Comparison of ENCODE assay signal across 8 cellular contexts in the genomic region with DNA sequence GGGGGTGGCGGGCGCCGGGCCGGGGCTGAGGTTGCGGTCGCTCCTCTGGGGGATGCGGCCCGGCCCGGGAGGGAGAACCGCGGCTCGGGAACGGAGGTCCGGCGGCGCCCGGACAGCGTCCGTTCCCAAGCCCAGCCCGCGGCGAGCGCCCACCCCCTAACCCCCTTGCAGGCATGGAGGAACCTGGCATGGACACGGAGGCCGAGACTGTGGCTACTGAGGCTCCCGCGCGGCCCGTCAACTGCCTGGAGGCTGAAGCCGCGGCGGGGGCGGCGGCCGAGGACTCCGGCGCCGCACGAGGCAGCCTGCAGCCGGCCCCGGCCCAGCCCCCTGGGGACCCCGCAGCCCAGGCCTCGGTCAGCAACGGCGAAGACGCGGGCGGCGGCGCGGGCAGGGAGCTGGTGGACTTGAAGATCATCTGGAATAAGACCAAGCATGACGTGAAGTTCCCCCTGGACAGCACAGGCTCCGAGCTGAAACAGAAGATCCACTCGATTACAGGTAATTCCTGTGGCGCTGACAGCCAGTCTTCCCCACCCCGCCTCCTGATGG.
DNase-seq lines count a peak whose midpoint lies in the region; ATAC-seq and TF ChIP-seq lines count a peak whose summit lies in the region.

No MANE protein-coding gene starts in this region.

- H3K36me3 Mint-ChIP-seq in dendritic cell treated with granulocyte-macrophage colony-stimulating factor and Interleukin-4, amounts not matched to agents 40 ng/mL and 50 ng/mL, for 4 days (ENCODE audit: low read depth), result peaks cover 49% of the 10 kb centered on the region
- H3K36me3 Mint-ChIP-seq in memory B cell, result peaks cover 13% of the 10 kb centered on the region

- peak overlapping the region; percentile 95 for H3K27ac Mint-ChIP-seq in dendritic cell treated with granulocyte-macrophage colony-stimulating factor and Interleukin-4, amounts not matched to agents 40 ng/mL and 50 ng/mL, for 4 days
- peak overlapping the region; percentile 87 for H3K27ac Mint-ChIP-seq in memory B cell

- intact Hi-C loops in dendritic cell treated with granulocyte-macrophage colony-stimulating factor and Interleukin-4, amounts not matched to agents 40 ng/mL and 50 ng/mL, for 4 days (cut with micrococcal nuclease), result loop anchor here (1.0 to 10.0 kb wide), 5 partner anchors 36 to 103 kb away; partner anchors contain the start of genes COG7, DCTN5, NDUFAB1 and PALB2

- H3K27ac ChIP-seq in substantia nigra (ENCODE audit: low read depth, low read length, poor library complexity, severe bottlenecking), result peak overlapping the region; percentile 86

- DNase-seq in EH (ENCODE audit: low read depth) (peak; percentile 47), memory B cell (ENCODE audit: low spot score in 2 of 2) (no peak), substantia nigra (lab: John Stamatoyannopoulos, UW) (peak in 12 of 49 donors; percentile 15 to 68 (median 44))

- no peaks in the 10 kb centered on the region for H3K27me3 Mint-ChIP-seq in dendritic cell treated with granulocyte-macrophage colony-stimulating factor and Interleukin-4, amounts not matched to agents 40 ng/mL and 50 ng/mL, for 4 days
- H3K27me3 Mint-ChIP-seq in memory B cell, result no peaks in the 10 kb centered on the region

- peak; percentile 11 for ATAC-seq in HG02642 (IDR thresholded peaks at IDR 0.05; ENCODE audit: poor library complexity, unreplicated experiment)
- peak; percentile 38 for ATAC-seq in SK-N-SH treated with all-trans-retinoic acid at 6 μM for 48 hours
- no peak for ATAC-seq in memory B cell (ENCODE audit: low read depth)
- ATAC-seq in GM21360 (IDR thresholded peaks at IDR 0.05; ENCODE audit: unreplicated experiment), result no peak
- no peak for ATAC-seq in HG02981 (IDR thresholded peaks at IDR 0.05; ENCODE audit: unreplicated experiment)

- no peaks in the 10 kb centered on the region for H3K9me3 Mint-ChIP-seq in dendritic cell treated with granulocyte-macrophage colony-stimulating factor and Interleukin-4, amounts not matched to agents 40 ng/mL and 50 ng/mL, for 4 days
- no peaks in the 10 kb centered on the region for H3K9me3 Mint-ChIP-seq in memory B cell

- H3K4me1 Mint-ChIP-seq in dendritic cell treated with granulocyte-macrophage colony-stimulating factor and Interleukin-4, amounts not matched to agents 40 ng/mL and 50 ng/mL, for 4 days (ENCODE audit: low read depth), result peaks cover 33% of the 10 kb centered on the region
- H3K4me1 Mint-ChIP-seq in memory B cell, result peaks cover 8% of the 10 kb centered on the region

- peak overlapping the region; percentile 92 for H3K4me3 Mint-ChIP-seq in dendritic cell treated with granulocyte-macrophage colony-stimulating factor and Interleukin-4, amounts not matched to agents 40 ng/mL and 50 ng/mL, for 4 days
- H3K4me3 Mint-ChIP-seq in memory B cell, result peak overlapping the region; percentile 88

TF ChIP-seq in SK-N-SH treated with all-trans-retinoic acid at 6 μM for 48 hours, 23 proteins besides CTCF, POLR2A, EP300 and RAD21:
- TF ChIP-seq, protein P1, sequence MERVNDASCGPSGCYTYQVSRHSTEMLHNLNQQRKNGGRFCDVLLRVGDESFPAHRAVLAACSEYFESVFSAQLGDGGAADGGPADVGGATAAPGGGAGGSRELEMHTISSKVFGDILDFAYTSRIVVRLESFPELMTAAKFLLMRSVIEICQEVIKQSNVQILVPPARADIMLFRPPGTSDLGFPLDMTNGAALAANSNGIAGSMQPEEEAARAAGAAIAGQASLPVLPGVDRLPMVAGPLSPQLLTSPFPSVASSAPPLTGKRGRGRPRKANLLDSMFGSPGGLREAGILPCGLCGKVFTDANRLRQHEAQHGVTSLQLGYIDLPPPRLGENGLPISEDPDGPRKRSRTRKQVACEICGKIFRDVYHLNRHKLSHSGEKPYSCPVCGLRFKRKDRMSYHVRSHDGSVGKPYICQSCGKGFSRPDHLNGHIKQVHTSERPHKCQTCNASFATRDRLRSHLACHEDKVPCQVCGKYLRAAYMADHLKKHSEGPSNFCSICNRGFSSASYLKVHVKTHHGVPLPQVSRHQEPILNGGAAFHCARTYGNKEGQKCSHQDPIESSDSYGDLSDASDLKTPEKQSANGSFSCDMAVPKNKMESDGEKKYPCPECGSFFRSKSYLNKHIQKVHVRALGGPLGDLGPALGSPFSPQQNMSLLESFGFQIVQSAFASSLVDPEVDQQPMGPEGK (CRISPR knock-in tag; IDR thresholded peaks at IDR 0.05; ENCODE audit: borderline replicate concordance), result no peak
- TF ChIP-seq SNAI2 (CRISPR knock-in tag; IDR thresholded peaks at IDR 0.05), result no peak
- no peak for TF ChIP-seq CSDC2 (CRISPR knock-in tag; IDR thresholded peaks at IDR 0.05)
- TF ChIP-seq, protein P2, sequence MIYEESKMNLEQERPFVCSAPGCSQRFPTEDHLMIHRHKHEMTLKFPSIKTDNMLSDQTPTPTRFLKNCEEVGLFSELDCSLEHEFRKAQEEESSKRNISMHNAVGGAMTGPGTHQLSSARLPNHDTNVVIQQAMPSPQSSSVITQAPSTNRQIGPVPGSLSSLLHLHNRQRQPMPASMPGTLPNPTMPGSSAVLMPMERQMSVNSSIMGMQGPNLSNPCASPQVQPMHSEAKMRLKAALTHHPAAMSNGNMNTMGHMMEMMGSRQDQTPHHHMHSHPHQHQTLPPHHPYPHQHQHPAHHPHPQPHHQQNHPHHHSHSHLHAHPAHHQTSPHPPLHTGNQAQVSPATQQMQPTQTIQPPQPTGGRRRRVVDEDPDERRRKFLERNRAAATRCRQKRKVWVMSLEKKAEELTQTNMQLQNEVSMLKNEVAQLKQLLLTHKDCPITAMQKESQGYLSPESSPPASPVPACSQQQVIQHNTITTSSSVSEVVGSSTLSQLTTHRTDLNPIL (CRISPR knock-in tag; IDR thresholded peaks at IDR 0.05; ENCODE audit: low read depth), result no peak
- TF ChIP-seq ISL1 (CRISPR knock-in tag; IDR thresholded peaks at IDR 0.05), result no peak
- no peak for TF ChIP-seq TSHZ2 (CRISPR knock-in tag; IDR thresholded peaks at IDR 0.05)
- no peak for TF ChIP-seq BACH2 (CRISPR knock-in tag; IDR thresholded peaks at IDR 0.05; ENCODE audit: borderline replicate concordance)
- no peak for TF ChIP-seq ZFP3 (CRISPR knock-in tag; IDR thresholded peaks at IDR 0.05)
- no peak for TF ChIP-seq TOX (CRISPR knock-in tag; IDR thresholded peaks at IDR 0.05; ENCODE audit: borderline replicate concordance)
- no peak for TF ChIP-seq PPARA (CRISPR knock-in tag; IDR thresholded peaks at IDR 0.05; ENCODE audit: borderline replicate concordance)
- TF ChIP-seq ZFP30 (CRISPR knock-in tag; IDR thresholded peaks at IDR 0.05), result no peak
- TF ChIP-seq GLIS3 (CRISPR knock-in tag; IDR thresholded peaks at IDR 0.05), result no peak
- TF ChIP-seq, protein P3, sequence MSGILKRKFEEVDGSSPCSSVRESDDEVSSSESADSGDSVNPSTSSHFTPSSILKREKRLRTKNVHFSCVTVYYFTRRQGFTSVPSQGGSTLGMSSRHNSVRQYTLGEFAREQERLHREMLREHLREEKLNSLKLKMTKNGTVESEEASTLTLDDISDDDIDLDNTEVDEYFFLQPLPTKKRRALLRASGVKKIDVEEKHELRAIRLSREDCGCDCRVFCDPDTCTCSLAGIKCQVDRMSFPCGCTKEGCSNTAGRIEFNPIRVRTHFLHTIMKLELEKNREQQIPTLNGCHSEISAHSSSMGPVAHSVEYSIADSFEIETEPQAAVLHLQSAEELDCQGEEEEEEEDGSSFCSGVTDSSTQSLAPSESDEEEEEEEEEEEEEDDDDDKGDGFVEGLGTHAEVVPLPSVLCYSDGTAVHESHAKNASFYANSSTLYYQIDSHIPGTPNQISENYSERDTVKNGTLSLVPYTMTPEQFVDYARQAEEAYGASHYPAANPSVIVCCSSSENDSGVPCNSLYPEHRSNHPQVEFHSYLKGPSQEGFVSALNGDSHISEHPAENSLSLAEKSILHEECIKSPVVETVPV (CRISPR knock-in tag; IDR thresholded peaks at IDR 0.05), result no peak
- TF ChIP-seq ZNF70 (CRISPR knock-in tag; IDR thresholded peaks at IDR 0.05), result no peak
- no peak for TF ChIP-seq ARNTL (CRISPR knock-in tag; IDR thresholded peaks at IDR 0.05; ENCODE audit: borderline replicate concordance, low read depth)
- no peak for TF ChIP-seq ESRRG (CRISPR knock-in tag; IDR thresholded peaks at IDR 0.05)
- no peak for TF ChIP-seq OSR1 (CRISPR knock-in tag; IDR thresholded peaks at IDR 0.05)
- no peak for TF ChIP-seq ZNF8 (CRISPR knock-in tag; IDR thresholded peaks at IDR 0.05)

Comparison
In these comparisons a context has a peak if more than half of its experiments do, and no peak if none do; other contexts are left out.
1. ATAC-seq: peak in HG02642 (single experiment) and SK-N-SH treated with all-trans-retinoic acid at 6 μM for 48 hours (single experiment); none in memory B cell (single experiment), GM21360 (single experiment) and HG02981 (single experiment).